In the genomic region with DNA sequence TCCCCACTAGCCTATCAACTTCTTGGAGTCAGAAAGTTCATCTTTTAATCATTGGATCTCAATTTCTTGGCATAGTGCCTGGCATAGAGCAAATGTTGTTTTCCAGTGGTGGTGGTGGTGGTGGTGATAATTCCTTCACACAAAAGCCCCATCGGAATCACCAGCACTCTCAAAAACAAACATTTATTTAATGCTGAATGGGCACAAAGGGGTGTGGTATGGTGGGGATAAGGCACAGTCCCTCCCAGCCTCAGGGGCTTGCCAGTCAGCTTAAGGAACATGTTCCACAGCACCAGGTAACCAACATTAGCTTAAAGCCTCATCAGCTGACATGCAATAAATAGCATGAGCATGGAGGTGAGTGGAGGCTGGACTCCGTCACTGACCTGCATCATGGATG, we compare ENCODE assay signal across 31 cellular contexts. TPM values are rescaled to one million over a fixed set of nuclear protein-coding genes. Genes with fewer than 3 reads are reported as not detected.
"Had no signal": no experiment of that assay in that cellular context is flagged by ENCODE, and none has a peak within 500 bp of the region (broad histone marks: within the 10 kb centered on the region; RNA-seq: fewer than 3 reads in every experiment).

No MANE protein-coding gene starts in this region.

- H3K9me3 ChIP-seq: colonic mucosa, esophagus squamous epithelium, gastrocnemius medialis, heart right ventricle, left lung, lower lobe of right lung, mucosa of descending colon had no signal

- ATAC-seq: effector memory CD8-positive, alpha-beta T cell; esophagus mucosa; gastrocnemius medialis; heart right ventricle; left cardiac atrium; left lung; left ventricle myocardium superior; lower lobe of right lung; mucosa of descending colon had no signal

- DNase-seq: colonic mucosa; cortex of kidney; effector CD8-positive, alpha-beta T cell; effector memory CD8-positive, alpha-beta T cell; endodermal cell; erythroblast; esophagus squamous epithelium; foreskin fibroblast; foreskin melanocyte; gastrocnemius medialis; glutamatergic neuron; head of caudate nucleus; heart right ventricle; hippocampal formation; left cardiac atrium; left lung; left ventricle myocardium superior; lower lobe of right lung; mesenchymal stem cell; mucosa of descending colon had no signal

- H3K4me1 ChIP-seq: gastrocnemius medialis, heart right ventricle, left lung, lower lobe of right lung had no signal

- H3K27me3 ChIP-seq: colonic mucosa, esophagus squamous epithelium, gastrocnemius medialis had no signal

- H3K4me3 ChIP-seq: colonic mucosa, esophagus squamous epithelium, gastrocnemius medialis, heart right ventricle, left lung, lower lobe of right lung, mucosa of descending colon had no signal

- H3K27ac ChIP-seq: colonic mucosa, epithelial cell of prostate, esophagus squamous epithelium, gastrocnemius medialis, heart right ventricle, left lung, lower lobe of right lung had no signal

- H3K36me3 ChIP-seq: colonic mucosa, esophagus squamous epithelium, gastrocnemius medialis, heart right ventricle, left lung, lower lobe of right lung had no signal

- FAIRE-seq: endometrium, islet of Langerhans, keratinocyte had no signal

RNA-seq across cellular contexts. Expression of a gene that starts 56.6 kb away (rescaled TPM):
- total RNA-seq: chondrocyte, dermis microvascular lymphatic vessel endothelial cell, gastrocnemius medialis, glomerular endothelial cell, left cardiac atrium, left lung, left ventricle myocardium superior, lower lobe of right lung, lung microvascular endothelial cell, mesenteric fat pad, mesothelial cell of epicardium had no signal
